In genomic region chr10:98331888-98332287, GRCh38 we compare ENCODE assay signal across 8 cellular contexts.
DNase-seq lines count a peak whose midpoint lies in the region; ATAC-seq, FAIRE-seq and TF ChIP-seq lines count a peak whose summit lies in the region.

No MANE protein-coding gene starts in this region.

- no peaks in the 10 kb centered on the region for H3K79me2 ChIP-seq in DND-41 (ENCODE audit: insufficient read depth, low read length)

- no peak overlapping the region for H3K4me2 ChIP-seq in DND-41 (ENCODE audit: insufficient read depth, low read length)

- peak; percentile 47; the same call in 1 of the 3 replicates for ATAC-seq in DND-41 (ENCODE audit: insufficient read depth, low read depth)
- ATAC-seq in HG03095 (IDR thresholded peaks at IDR 0.05; ENCODE audit: unreplicated experiment): no peak
- no peak for ATAC-seq in HG03442 (IDR thresholded peaks at IDR 0.05; ENCODE audit: unreplicated experiment)

- H3K9ac ChIP-seq in DND-41 (ENCODE audit: low read depth, low read length): no peak overlapping the region

- 50 to 60% (median 56%) methylated on average over 6 of the region's 6 CpGs for WGBS in small intestine, 3 donors

- H3K36me3 ChIP-seq in DND-41 (ENCODE audit: insufficient read depth, low read length) (no peaks in the 10 kb centered on the region), small intestine (ENCODE audit: control insufficient read depth in 2 of 2, insufficient read depth in 2 of 2, low read length in 2 of 2) (no peaks in the 10 kb centered on the region)

- no peak overlapping the region for H3K4me3 Mint-ChIP-seq in HFFc6

- H3K27ac ChIP-seq in DND-41 (ENCODE audit: low read length) (no peak overlapping the region), small intestine (ENCODE audit: low read depth in 1 of 2, low read length in 1 of 2) (no peak overlapping the region)

- H3K4me1 ChIP-seq in DND-41 (ENCODE audit: insufficient read depth, low read length): no peaks in the 10 kb centered on the region
- no peaks in the 10 kb centered on the region for H3K4me1 ChIP-seq in small intestine (ENCODE audit: control insufficient read depth in 2 of 2, insufficient read depth in 1 of 2, low read depth in 1 of 2, low read length in 1 of 2)

- H3K27ac Mint-ChIP-seq in HFFc6: no peak overlapping the region

- H3K27me3 ChIP-seq in DND-41 (ENCODE audit: insufficient read depth, low read length, poor library complexity) (peaks cover 14% of the 10 kb centered on the region), small intestine (ENCODE audit: control insufficient read depth in 2 of 2, insufficient read depth in 2 of 2, low read length in 2 of 2) (no peaks in the 10 kb centered on the region)

- no peak overlapping the region for H3K4me3 ChIP-seq in DND-41 (ENCODE audit: low read depth in 1 of 2, low read length in 2 of 2)
- H3K4me3 ChIP-seq in small intestine (ENCODE audit: low read depth in 1 of 2, low read length in 2 of 2): no peak overlapping the region

- H3K9me3 ChIP-seq in DND-41 (ENCODE audit: insufficient read depth, low read length, severe bottlenecking) (no peaks in the 10 kb centered on the region), small intestine (ENCODE audit: control insufficient read depth, low read depth) (no peaks in the 10 kb centered on the region)

- peaks cover 24% of the 10 kb centered on the region for H3K4me1 Mint-ChIP-seq in HFFc6 (ENCODE audit: low read depth)

- H2AFZ ChIP-seq in DND-41 (ENCODE audit: low read depth, low read length): no peak overlapping the region

- H4K20me1 ChIP-seq in DND-41 (ENCODE audit: insufficient read depth, low read length): no peaks in the 10 kb centered on the region

- H3K36me3 Mint-ChIP-seq in HFFc6 (ENCODE audit: low read depth): peaks cover 7% of the 10 kb centered on the region; the same call in 1 of the 2 replicates

- H3K27me3 Mint-ChIP-seq in HFFc6 (ENCODE audit: insufficient read depth): peaks cover 7% of the 10 kb centered on the region

- TF ChIP-seq CTCF in DND-41 (IDR thresholded peaks at IDR 0.05; ENCODE audit: borderline replicate concordance, extremely low read depth, low read length, poor library complexity, severe bottlenecking) (peak; percentile 60), HFFc6 (IDR thresholded peaks at IDR 0.05) (peak; percentile 70)

- DNase-seq in DND-41: peak; percentile 24
- DNase-seq in HFFc6: no peak
- DNase-seq in SKM-1 (lab: John Stamatoyannopoulos, UW; ENCODE audit: unreplicated experiment): peak; percentile 67
- DNase-seq in islet precursor cell: peak; percentile 73
- no peak for DNase-seq in small intestine
- DNase-seq in NCI-H1048 (lab: John Stamatoyannopoulos, UW): no peak

- FAIRE-seq in small intestine (lab: Jason Lieb, UNC): no peak

- H3K9me3 Mint-ChIP-seq in HFFc6: peaks cover 6% of the 10 kb centered on the region; the same call in 1 of the 2 replicates

Comparison
In these comparisons a context has a peak if more than half of its experiments do, and no peak if none do; other contexts are left out.
1. DNase-seq: peak in DND-41 (single experiment), SKM-1 (single experiment) and islet precursor cell (single experiment); none in HFFc6 (single experiment), small intestine (single experiment) and NCI-H1048 (single experiment).